20 cellular contexts compared by ENCODE assay signal in genomic region chr14:54555651-54556050, GRCh38. TPM values are rescaled to one million over a fixed set of nuclear protein-coding genes. Genes with fewer than 3 reads are reported as not detected.
A peak's percentile ranks its signal among the peaks of the same experiment; 100 is the strongest.
DNase-seq lines count a peak whose midpoint lies in the region; ATAC-seq and TF ChIP-seq lines count a peak whose summit lies in the region.
"Had no signal": no experiment of that assay in that cellular context is flagged by ENCODE, and none has a peak within 500 bp of the region (broad histone marks: within the 10 kb centered on the region; RNA-seq: fewer than 3 reads in every experiment).

No MANE protein-coding gene starts in this region.

- no peaks in the 10 kb centered on the region for H3K27me3 ChIP-seq in GM23338 (ENCODE audit: insufficient read depth)
- H3K27me3 ChIP-seq in CD8-positive, alpha-beta T cell (ENCODE audit: insufficient read depth, low read length), result no peaks in the 10 kb centered on the region
- H3K27me3 ChIP-seq: heart left ventricle had no signal

- H3K4me2 ChIP-seq in GM23338, result no peak overlapping the region

- DNase-seq in AG04449 (ENCODE audit: low read depth, low spot score) (no peak), GM23338 (ENCODE audit: low spot score) (no peak), fibroblast of mammary gland (ENCODE audit: low read depth) (peak; percentile 17), SIG-M5 treated with dmso at 0.1 percent for 504 hours (lab: John Stamatoyannopoulos, UW; ENCODE audit: unreplicated experiment) (no peak)
- DNase-seq in CD8-positive, alpha-beta T cell, result no peak
- DNase-seq: activated CD4-positive, alpha-beta T cell treated with anti-CD3 and anti-CD28 coated beads, Interleukin-2, amount 50 U/mL, for 1 hour; activated gamma-delta T cell treated with Interleukin-2 at 50 U/mL for 16 hours; heart left ventricle; NCI-H1092; NCI-H2081; NCI-H510A; stimulated activated CD4-positive, alpha-beta T cell treated with anti-CD3 and anti-CD28 coated beads, Interleukin-15, amount 100 ng/mL, for 24 hours; T-cell had no signal

- H3K79me2 ChIP-seq in GM23338 (replicated peaks; ENCODE audit: insufficient read depth), result no peaks in the 10 kb centered on the region

- peak; percentile 17 for TF ChIP-seq CTCF in AG04449 (IDR thresholded peaks at IDR 0.05; ENCODE audit: insufficient read depth, low read length, missing control alignments)
- TF ChIP-seq CTCF in GM23338 (conservative IDR thresholded peaks at IDR 0.05; ENCODE audit: low read depth in 2 of 2), result peak in 1 of 2 experiments; percentile 35; a peak in 2 of 4 replicates
- peak; percentile 31 for TF ChIP-seq CTCF in fibroblast of mammary gland (conservative IDR thresholded peaks at IDR 0.05; ENCODE audit: control insufficient read depth, insufficient read depth, low read depth, low read length)
- TF ChIP-seq CTCF in CD8-positive, alpha-beta T cell (IDR thresholded peaks at IDR 0.05), result no peak

- H3K4me1 ChIP-seq in GM23338 (ENCODE audit: insufficient read depth), result peaks cover 10% of the 10 kb centered on the region
- H3K4me1 ChIP-seq in CD8-positive, alpha-beta T cell (ENCODE audit: insufficient read depth, low read length), result no peaks in the 10 kb centered on the region

- no peaks in the 10 kb centered on the region for H3K36me3 ChIP-seq in GM23338 (ENCODE audit: insufficient read depth)
- no peaks in the 10 kb centered on the region for H3K36me3 ChIP-seq in CD8-positive, alpha-beta T cell (ENCODE audit: insufficient read depth, low read length)
- H3K36me3 ChIP-seq: esophagus muscularis mucosa, HAP-1, heart left ventricle had no signal

- no peak overlapping the region; the same call in 1 of the 2 replicates for H2AFZ ChIP-seq in GM23338

- H3K27ac Mint-ChIP-seq in GM23338, result 0 out of 2 replicates have a peak overlapping the region, but pooled peaks have one; percentile 9
- no peak overlapping the region for H3K27ac Mint-ChIP-seq in CD8-positive, alpha-beta T cell
- H3K27ac Mint-ChIP-seq: T-cell had no signal

- H3K9me3 Mint-ChIP-seq in GM23338, result no peaks in the 10 kb centered on the region
- H3K9me3 Mint-ChIP-seq in CD8-positive, alpha-beta T cell, result no peaks in the 10 kb centered on the region
- H3K9me3 Mint-ChIP-seq: central memory CD8-positive, alpha-beta T cell; T-cell had no signal

- H3K36me3 Mint-ChIP-seq in GM23338 (ENCODE audit: low read depth), result no peaks in the 10 kb centered on the region
- no peaks in the 10 kb centered on the region for H3K36me3 Mint-ChIP-seq in CD8-positive, alpha-beta T cell
- H3K36me3 Mint-ChIP-seq: T-cell had no signal

- CTCF ChIA-PET in AG04449 (lab: Yijun Ruan, JAX), result interaction anchor here (1.8 to 2.5 kb wide), 4 partner anchors 9 to 251 kb away, joined by 4 to 8 read pairs (median 7); partner anchors contain the start of gene CGRRF1
- CTCF ChIA-PET in CD8-positive, alpha-beta T cell (lab: Charles Lee), result interaction anchor here (3.0 kb wide), 1 partner anchor 218 kb away, joined by 11 read pairs; no protein-coding TSS in a partner anchor

- H3K4me3 ChIP-seq in AG04449 (ENCODE audit: low read depth, low read length) (no peak overlapping the region), GM23338 (no peak overlapping the region), fibroblast of mammary gland (ENCODE audit: control insufficient read depth, low read depth, low read length) (no peak overlapping the region)
- no peak overlapping the region for H3K4me3 ChIP-seq in CD8-positive, alpha-beta T cell (ENCODE audit: low read depth, low read length)
- H3K4me3 ChIP-seq: esophagus muscularis mucosa, HAP-1, heart left ventricle had no signal

- peaks cover 2% of the 10 kb centered on the region for H3K27me3 Mint-ChIP-seq in GM23338 (ENCODE audit: insufficient read depth, low read depth, poor library complexity)
- peaks cover 14% of the 10 kb centered on the region for H3K27me3 Mint-ChIP-seq in CD8-positive, alpha-beta T cell (ENCODE audit: low read depth)

- H3K9me3 ChIP-seq in CD8-positive, alpha-beta T cell (ENCODE audit: low read length), result no peaks in the 10 kb centered on the region
- H3K9me3 ChIP-seq: esophagus muscularis mucosa, HAP-1, heart left ventricle had no signal

- H3K9me2 ChIP-seq in GM23338 (ENCODE audit: insufficient read depth), result no peaks in the 10 kb centered on the region

- H4K20me1 ChIP-seq in GM23338 (replicated peaks; ENCODE audit: insufficient read depth), result no peaks in the 10 kb centered on the region

- H3K27ac ChIP-seq in GM23338 (ENCODE audit: low read depth), result no peak overlapping the region
- no peak overlapping the region for H3K27ac ChIP-seq in CD8-positive, alpha-beta T cell (ENCODE audit: low read depth, low read length)
- H3K27ac ChIP-seq: esophagus muscularis mucosa, heart left ventricle had no signal

- peaks cover 22% of the 10 kb centered on the region for H3K4me1 Mint-ChIP-seq in GM23338
- no peaks in the 10 kb centered on the region for H3K4me1 Mint-ChIP-seq in CD8-positive, alpha-beta T cell (ENCODE audit: low read depth)
- H3K4me1 Mint-ChIP-seq: central memory CD8-positive, alpha-beta T cell; T-cell had no signal

- no peak overlapping the region for H3K4me3 Mint-ChIP-seq in GM23338
- no peak overlapping the region for H3K4me3 Mint-ChIP-seq in CD8-positive, alpha-beta T cell
- H3K4me3 Mint-ChIP-seq: central memory CD8-positive, alpha-beta T cell; T-cell had no signal

- POLR2A ChIA-PET in AG04449 (lab: Yijun Ruan, JAX), result no interaction called here
- POLR2A ChIA-PET in CD8-positive, alpha-beta T cell (lab: Charles Lee), result no interaction called here

- intact Hi-C loops in CD8-positive, alpha-beta T cell (cut with DNase I, micrococcal nuclease), result no loop called here

- no peaks in the 10 kb centered on the region for H3F3A ChIP-seq in GM23338 (replicated peaks; ENCODE audit: low read depth)

- ATAC-seq in GM23338, result peak; percentile 45; the same call in 2 of the 3 replicates
- ATAC-seq in SK-N-SH treated with all-trans-retinoic acid at 6 μM for 48 hours, result peak; percentile 73; the same call in 2 of the 3 replicates
- ATAC-seq in HG02588 (IDR thresholded peaks at IDR 0.05; ENCODE audit: unreplicated experiment), result no peak
- ATAC-seq in CD8-positive, alpha-beta T cell, result no peak
- ATAC-seq in HG03108 (IDR thresholded peaks at IDR 0.05; ENCODE audit: unreplicated experiment), result no peak
- ATAC-seq: heart left ventricle, Right ventricle myocardium inferior, T-cell had no signal

TF ChIP-seq in GM23338, 12 proteins besides CTCF, POLR2A, EP300 and RAD21 (continues in another document):
- TF ChIP-seq ETS1 (IDR thresholded peaks at IDR 0.05) (no peak), POLR2AphosphoS5 (IDR thresholded peaks at IDR 0.05; ENCODE audit: low read depth) (no peak)

TF ChIP-seq in SK-N-SH treated with all-trans-retinoic acid at 6 μM for 48 hours, 23 proteins besides CTCF, POLR2A, EP300 and RAD21:
- no peak for TF ChIP-seq ARNTL (CRISPR knock-in tag; IDR thresholded peaks at IDR 0.05; ENCODE audit: borderline replicate concordance, low read depth)

RNA-seq across cellular contexts. Expression of gene SAMD4A, which starts 11.3 kb away (rescaled TPM):
- total RNA-seq in GM23338 (2014; rRNA removed; shearing (Covaris generic)), result 5.2 and 6.9 TPM in 2 replicates
- 1.1 and 1.6 TPM in 2 replicates for polyA plus RNA-seq in GM23338 (2016; fragmentation: Nextera tagmentation; extraction: Ambion mirVana)
- 1 to 10 TPM; 1.6 to 2.0 TPM for total RNA-seq in CD8-positive, alpha-beta T cell

RNA-seq across cellular contexts. Expression of gene CGRRF1, which starts 45.9 kb away (rescaled TPM):
- 18.8 and 20.7 TPM in 2 replicates for total RNA-seq in GM23338 (2014; rRNA removed; shearing (Covaris generic))
- 23.0 and 28.3 TPM in 2 replicates for polyA plus RNA-seq in GM23338 (2016; fragmentation: Nextera tagmentation; extraction: Ambion mirVana)
- total RNA-seq in CD8-positive, alpha-beta T cell, result 10 to 100 TPM; 59.6 to 59.9 TPM

Comparison
In these comparisons a context has a peak if more than half of its experiments do, and no peak if none do; other contexts are left out.
1. ATAC-seq: peak in GM23338 (single experiment) and SK-N-SH treated with all-trans-retinoic acid at 6 μM for 48 hours (single experiment); none in HG02588 (single experiment), CD8-positive, alpha-beta T cell (single experiment) and HG03108 (single experiment).